29 cellular contexts compared by ENCODE assay signal in genomic region chr2:213644926-213645325, GRCh38.
"Had no signal": no experiment of that assay in that cellular context is flagged by ENCODE, and none has a peak within 500 bp of the region (broad histone marks: within the 10 kb centered on the region; RNA-seq: fewer than 3 reads in every experiment).

No MANE protein-coding gene starts in this region.

- H3K9me3 ChIP-seq: esophagus squamous epithelium had no signal

- DNase-seq: activated B cell treated with CpG ODN at 0.5 μM for 24 hours; activated CD4-positive, alpha-beta T cell treated with anti-CD3 and anti-CD28 coated beads for 48 hours; activated CD4-positive, alpha-beta T cell treated with anti-CD3 and anti-CD28 coated beads, Interleukin-2, amount 50 U/mL, for 1 hour; activated CD4-positive, alpha-beta T cell treated with anti-CD3 and anti-CD28 coated beads, Interleukin-2, amount 50 U/mL, for 48 hours; activated CD8-positive, alpha-beta memory T cell treated with anti-CD3 and anti-CD28 coated beads for 24 hours; activated CD8-positive, alpha-beta T cell treated with anti-CD3 and anti-CD28 coated beads for 36 hours; activated effector memory CD4-positive, alpha-beta T cell treated with Interleukin-2 at 50 U/mL for 16 hours; activated gamma-delta T cell treated with Interleukin-2 at 50 U/mL for 16 hours; activated naive CD4-positive, alpha-beta T cell treated with anti-CD3 and anti-CD28 coated beads, Interleukin-2, amount 50 U/mL, for 16 hours; activated naive CD4-positive, alpha-beta T cell treated with Interleukin-2 at 50 U/mL for 16 hours; activated T-cell treated with anti-CD3 and anti-CD28 coated beads, Interleukin-2, amount 50 U/mL, for 4 hours; amniotic stem cell; anterior cingulate cortex; brain microvascular endothelial cell; cortex of kidney; dermis blood vessel endothelial cell; effector CD4-positive, alpha-beta T cell; effector memory CD8-positive, alpha-beta T cell; esophagus squamous epithelium; foreskin melanocyte; head of caudate nucleus; T-helper 2 cell had no signal

- H3K36me3 ChIP-seq: brain microvascular endothelial cell, esophagus squamous epithelium, gastroesophageal sphincter had no signal

- H3K27me3 ChIP-seq: brain microvascular endothelial cell, esophagus squamous epithelium, gastroesophageal sphincter had no signal

- H3K9me3 Mint-ChIP-seq: activated CD8-positive, alpha-beta T cell treated with anti-CD3 and anti-CD28 coated beads for 36 hours had no signal

- H3K27me3 Mint-ChIP-seq: activated B cell treated with CpG ODN at 0.5 μM for 24 hours; activated CD8-positive, alpha-beta T cell treated with anti-CD3 and anti-CD28 coated beads for 36 hours; activated naive CD8-positive, alpha-beta T cell; activated T-helper 17 cell treated with anti-CD3 and anti-CD28 coated beads, Interleukin-2, amount 50 U/mL, for 72 hours; central memory CD8-positive, alpha-beta T cell; effector memory CD8-positive, alpha-beta T cell had no signal

- H3K27ac Mint-ChIP-seq: activated B cell treated with CpG ODN at 0.5 μM for 24 hours; activated CD8-positive, alpha-beta T cell treated with anti-CD3 and anti-CD28 coated beads for 36 hours; activated naive CD8-positive, alpha-beta T cell; activated T-helper 17 cell treated with anti-CD3 and anti-CD28 coated beads, Interleukin-2, amount 50 U/mL, for 72 hours; effector memory CD8-positive, alpha-beta T cell had no signal

- ATAC-seq: activated CD4-positive, CD25-positive, alpha-beta regulatory T cell treated with anti-CD3 and anti-CD28 coated beads, Interleukin-2, amount 50 U/mL, for 24 hours; activated CD8-positive, alpha-beta T cell treated with anti-CD3 and anti-CD28 coated beads for 36 hours; activated T-cell treated with anti-CD3 and anti-CD28 coated beads, Interleukin-2, amount 50 U/mL, for 4 hours; activated T-helper 17 cell treated with anti-CD3 and anti-CD28 coated beads, Interleukin-2, amount 50 U/mL, for 72 hours; effector memory CD8-positive, alpha-beta T cell; gastroesophageal sphincter had no signal

- H3K4me1 Mint-ChIP-seq: activated B cell treated with CpG ODN at 0.5 μM for 24 hours; activated T-helper 17 cell treated with anti-CD3 and anti-CD28 coated beads, Interleukin-2, amount 50 U/mL, for 72 hours; central memory CD8-positive, alpha-beta T cell had no signal

- H3K36me3 Mint-ChIP-seq: activated naive CD8-positive, alpha-beta T cell had no signal

- H3K4me3 Mint-ChIP-seq: activated B cell treated with CpG ODN at 0.5 μM for 24 hours; activated CD8-positive, alpha-beta T cell treated with anti-CD3 and anti-CD28 coated beads for 36 hours; activated naive CD8-positive, alpha-beta T cell; activated T-cell treated with anti-CD3 and anti-CD28 coated beads, Interleukin-2, amount 50 U/mL, for 4 hours; activated T-helper 17 cell treated with anti-CD3 and anti-CD28 coated beads, Interleukin-2, amount 50 U/mL, for 72 hours; central memory CD8-positive, alpha-beta T cell; effector memory CD8-positive, alpha-beta T cell had no signal

- H3K4me3 ChIP-seq: esophagus squamous epithelium, gastroesophageal sphincter had no signal

- H3K27ac ChIP-seq: brain microvascular endothelial cell, epithelial cell of prostate, esophagus squamous epithelium, gastroesophageal sphincter, VCaP had no signal

- H3K4me1 ChIP-seq: gastroesophageal sphincter had no signal
